ENCODE assay signal across 8 cellular contexts in the genomic region with DNA sequence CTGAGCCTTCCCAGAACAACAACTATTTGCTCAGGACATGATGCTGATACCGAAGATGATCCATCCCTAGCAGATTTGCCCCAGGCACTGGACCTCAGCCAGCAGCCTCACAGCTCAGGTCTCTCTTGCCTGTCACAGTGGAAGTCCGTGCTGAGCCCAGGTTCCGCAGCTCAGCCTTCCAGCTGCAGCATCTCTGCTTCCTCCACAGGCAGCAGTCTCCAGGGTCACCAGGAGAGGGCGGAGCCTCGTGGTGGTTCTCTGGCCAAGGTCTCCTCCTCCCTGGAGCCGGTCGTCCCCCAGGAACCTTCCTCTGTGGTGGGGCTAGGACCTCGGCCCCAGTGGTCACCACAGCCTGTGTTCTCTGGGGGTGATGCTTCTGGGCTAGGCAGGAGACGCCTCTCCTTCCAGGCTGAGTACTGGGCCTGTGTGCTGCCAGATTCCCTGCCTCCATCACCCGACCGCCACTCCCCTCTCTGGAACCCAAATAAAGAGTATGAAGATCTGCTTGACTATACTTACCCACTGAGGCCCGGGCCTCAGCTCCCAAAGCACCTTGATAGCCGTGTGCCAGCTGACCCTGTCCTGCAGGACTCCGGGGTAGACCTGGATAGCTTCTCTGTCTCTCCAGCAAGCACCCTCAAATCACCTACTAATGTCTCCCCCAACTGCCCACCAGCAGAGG. TPM values are rescaled to one million over a fixed set of nuclear protein-coding genes. Genes with fewer than 3 reads are reported as not detected.
A peak's percentile ranks its signal among the peaks of the same experiment; 100 is the strongest.
DNase-seq lines count a peak whose midpoint lies in the region; ATAC-seq and TF ChIP-seq lines count a peak whose summit lies in the region.

No MANE protein-coding gene starts in this region.

- DNase-seq in Daoy (ENCODE audit: low read depth) (peak; percentile 15), M059J (ENCODE audit: low read depth) (peak; percentile 48), cardiac fibroblast (ENCODE audit: low read depth in 2 of 2) (peak; percentile 26 to 28), neural crest cell (ENCODE audit: low read depth, low spot score) (no peak), NCI-H1092 (lab: John Stamatoyannopoulos, UW) (no peak)

- no peak overlapping the region for H3K4me3 Mint-ChIP-seq in neural crest cell

- H3K27me3 Mint-ChIP-seq in neural crest cell (ENCODE audit: low read depth): no peaks in the 10 kb centered on the region

- ATAC-seq in HG02623 (IDR thresholded peaks at IDR 0.05; ENCODE audit: unreplicated experiment) (no peak), HG03432 (IDR thresholded peaks at IDR 0.05; ENCODE audit: unreplicated experiment) (no peak), GM18867 (IDR thresholded peaks at IDR 0.05; ENCODE audit: unreplicated experiment) (no peak)

- TF ChIP-seq CTCF in cardiac fibroblast (IDR thresholded peaks at IDR 0.05; ENCODE audit: low read depth, low read length) (peak; percentile 57), neural crest cell (conservative IDR thresholded peaks at IDR 0.05) (peak; percentile 33)

- no peaks in the 10 kb centered on the region for H3K4me1 Mint-ChIP-seq in neural crest cell

- H3K27ac Mint-ChIP-seq in neural crest cell (ENCODE audit: unreplicated experiment): no peak overlapping the region

- peaks cover 2% of the 10 kb centered on the region for H3K36me3 Mint-ChIP-seq in neural crest cell (ENCODE audit: low read depth)

- H3K9me3 Mint-ChIP-seq in neural crest cell: no peaks in the 10 kb centered on the region

- no peak overlapping the region for H3K4me3 ChIP-seq in cardiac fibroblast (replicated peaks in 1 of 2; ENCODE audit: low read depth in 2 of 2, low read length in 2 of 2)

RNA-seq across cellular contexts. Expression of a gene that starts 15.4 kb away (rescaled TPM):
- 3.7 and 4.5 TPM in 2 replicates for total RNA-seq in Daoy (2014; rRNA removed; shearing (Covaris generic))
- 1.2 and 3.3 TPM in 2 replicates for total RNA-seq in M059J (2014; rRNA removed; shearing (Covaris generic))
- total RNA-seq in neural crest cell: 25.0 and 29.0 TPM in 2 replicates

RNA-seq across cellular contexts. Expression of a gene that starts 58.3 kb away (rescaled TPM):
- total RNA-seq in Daoy (2014; rRNA removed; shearing (Covaris generic)): 72.8 and 76.9 TPM in 2 replicates
- 82.8 and 152 TPM in 2 replicates for total RNA-seq in M059J (2014; rRNA removed; shearing (Covaris generic))
- total RNA-seq in neural crest cell: 110 and 113 TPM in 2 replicates

Comparison
In these comparisons a context has a peak if more than half of its experiments do, and no peak if none do; other contexts are left out.
1. DNase-seq: peak in Daoy (single experiment), M059J (single experiment) and cardiac fibroblast (2 of 2); none in neural crest cell (single experiment) and NCI-H1092 (single experiment).